Comparison of ENCODE assay signal across 34 cellular contexts in genomic region chr16:89990799-89991198, GRCh38. TPM values are rescaled to one million over a fixed set of nuclear protein-coding genes. Genes with fewer than 3 reads are reported as not detected.
"Had no signal": no experiment of that assay in that cellular context is flagged by ENCODE, and none has a peak within 500 bp of the region (broad histone marks: within the 10 kb centered on the region; RNA-seq: fewer than 3 reads in every experiment).

No MANE protein-coding gene starts in this region.

- H3K9me3 ChIP-seq: ascending aorta had no signal

- H3K27me3 ChIP-seq: ascending aorta, cardiac muscle cell had no signal

- DNase-seq: activated B cell treated with CpG ODN at 0.5 μM for 24 hours; activated CD4-positive, alpha-beta memory T cell treated with anti-CD3 and anti-CD28 coated beads for 36 hours; activated CD4-positive, alpha-beta T cell treated with anti-CD3 and anti-CD28 coated beads for 4 hours; activated CD4-positive, alpha-beta T cell treated with anti-CD3 and anti-CD28 coated beads, Interleukin-2, amount 10 ng/mL, durations not matched to agents 24 days and 14 days; activated CD4-positive, alpha-beta T cell treated with anti-CD3 and anti-CD28 coated beads, Interleukin-2, amount 50 U/mL, for 1 hour; activated CD4-positive, alpha-beta T cell treated with anti-CD3 and anti-CD28 coated beads, Interleukin-2, amount 50 U/mL, for 4 hours; activated CD4-positive, CD25-positive, alpha-beta regulatory T cell treated with anti-CD3 and anti-CD28 coated beads, Interleukin-2, amount 50 U/mL, for 72 hours; activated CD8-positive, alpha-beta memory T cell treated with anti-CD3 and anti-CD28 coated beads, Interleukin-2, amount 50 U/mL, for 4 hours; activated CD8-positive, alpha-beta T cell treated with anti-CD3 and anti-CD28 coated beads for 36 hours; activated effector memory CD4-positive, alpha-beta T cell treated with Interleukin-2 at 50 U/mL for 16 hours; activated gamma-delta T cell; activated naive CD4-positive, alpha-beta T cell treated with anti-CD3 and anti-CD28 coated beads, Interleukin-2, amount 10 ng/mL, durations not matched to agents 7 days and 5 days; activated naive CD4-positive, alpha-beta T cell treated with Interleukin-2 at 50 U/mL for 16 hours; activated T-cell treated with anti-CD3 and anti-CD28 coated beads for 4 hours; activated T-cell treated with anti-CD3 and anti-CD28 coated beads, Interleukin-2, amount 50 U/mL, for 1 hour; activated T-cell treated with anti-CD3 and anti-CD28 coated beads, Interleukin-2, amount 50 U/mL, for 4 hours; activated T-cell treated with anti-CD3 and anti-CD28 coated beads, Interleukin-2, amount 50 U/mL, for 72 hours; amygdala; anterior cingulate cortex; caudate nucleus; cerebellar nuclear complex; T-helper 1 cell; T-helper 2 cell; T-helper 9 cell had no signal

- H3K4me1 Mint-ChIP-seq: activated naive CD4-positive, alpha-beta T cell treated with anti-CD3 and anti-CD28 coated beads, Interleukin-2, amount 10 ng/mL, durations not matched to agents 7 days and 5 days; brain had no signal

- H3K27me3 Mint-ChIP-seq: activated B cell treated with CpG ODN at 0.5 μM for 24 hours; activated naive CD4-positive, alpha-beta T cell treated with anti-CD3 and anti-CD28 coated beads, Interleukin-2, amount 10 ng/mL, durations not matched to agents 7 days and 5 days; activated naive CD4-positive, alpha-beta T cell treated with anti-CD3 and anti-CD28 coated beads, Interleukin-2, amount 50 U/mL, for 24 hours; activated naive CD8-positive, alpha-beta T cell; brain; central memory CD8-positive, alpha-beta T cell had no signal

- ATAC-seq: activated CD8-positive, alpha-beta T cell treated with anti-CD3 and anti-CD28 coated beads for 36 hours; activated T-cell treated with anti-CD3 and anti-CD28 coated beads, Interleukin-2, amount 50 U/mL, for 4 hours; activated T-cell treated with anti-CD3 and anti-CD28 coated beads, Interleukin-2, amount 50 U/mL, for 72 hours had no signal

- H3K27ac ChIP-seq: ascending aorta, cardiac muscle cell, VCaP had no signal

- H3K27ac Mint-ChIP-seq: activated B cell treated with CpG ODN at 0.5 μM for 24 hours; activated CD4-positive, alpha-beta memory T cell treated with anti-CD3 and anti-CD28 coated beads for 36 hours; activated CD4-positive, alpha-beta T cell treated with anti-CD3 and anti-CD28 coated beads, Interleukin-2, amount 10 ng/mL, durations not matched to agents 24 days and 14 days; activated CD8-positive, alpha-beta T cell treated with anti-CD3 and anti-CD28 coated beads for 36 hours; activated naive CD4-positive, alpha-beta T cell treated with anti-CD3 and anti-CD28 coated beads, Interleukin-2, amount 10 ng/mL, durations not matched to agents 7 days and 5 days; activated naive CD4-positive, alpha-beta T cell treated with anti-CD3 and anti-CD28 coated beads, Interleukin-2, amount 50 U/mL, for 24 hours; activated naive CD8-positive, alpha-beta T cell; activated T-helper 2 cell treated with anti-CD3 and anti-CD28 coated beads, Interferon-gamma antibody, Interleukin-2, Interleukin-4, amounts not matched to agents 10 μg/mL and 5 μg/mL and 100 μg/mL, durations not matched to agents 14 hours and 24 hours and 36 hours; brain; T-helper 1 cell treated with Interleukin-12 subunit alpha and Interleukin-12 subunit beta and Interleukin-4 antibody, amounts not matched to agents 30 μg/mL and 1 μg/mL, for 36 hours; T-helper 2 cell treated with Interferon-gamma antibody and Interleukin-4, amounts not matched to agents 5 μg/mL and 100 μg/mL, for 36 hours had no signal

- H3K4me3 Mint-ChIP-seq: activated B cell treated with CpG ODN at 0.5 μM for 24 hours; activated CD4-positive, alpha-beta memory T cell treated with anti-CD3 and anti-CD28 coated beads for 36 hours; activated CD4-positive, alpha-beta T cell treated with anti-CD3 and anti-CD28 coated beads, Interleukin-2, amount 10 ng/mL, durations not matched to agents 24 days and 14 days; activated CD8-positive, alpha-beta T cell treated with anti-CD3 and anti-CD28 coated beads for 36 hours; activated naive CD4-positive, alpha-beta T cell treated with anti-CD3 and anti-CD28 coated beads, Interleukin-2, amount 10 ng/mL, durations not matched to agents 7 days and 5 days; activated naive CD4-positive, alpha-beta T cell treated with anti-CD3 and anti-CD28 coated beads, Interleukin-2, amount 50 U/mL, for 24 hours; activated naive CD8-positive, alpha-beta T cell; activated T-cell treated with anti-CD3 and anti-CD28 coated beads, Interleukin-2, amount 50 U/mL, for 4 hours; activated T-cell treated with anti-CD3 and anti-CD28 coated beads, Interleukin-2, amount 50 U/mL, for 72 hours; brain; central memory CD8-positive, alpha-beta T cell; T-helper 1 cell treated with Interleukin-12 subunit alpha and Interleukin-12 subunit beta and Interleukin-4 antibody, amounts not matched to agents 30 μg/mL and 1 μg/mL, for 36 hours; T-helper 2 cell treated with Interferon-gamma antibody and Interleukin-4, amounts not matched to agents 5 μg/mL and 100 μg/mL, for 36 hours had no signal

- H3K9me3 Mint-ChIP-seq: activated B cell treated with CpG ODN at 0.5 μM for 24 hours; activated naive CD4-positive, alpha-beta T cell treated with anti-CD3 and anti-CD28 coated beads, Interleukin-2, amount 50 U/mL, for 24 hours; activated T-cell treated with anti-CD3 and anti-CD28 coated beads, Interleukin-2, amount 50 U/mL, for 4 hours; central memory CD8-positive, alpha-beta T cell had no signal

- H3K4me3 ChIP-seq: ascending aorta, cardiac muscle cell had no signal

- H3K4me1 ChIP-seq: ascending aorta had no signal

RNA-seq across cellular contexts. Expression of gene DBNDD1, which starts 28.5 kb away (rescaled TPM):
- total RNA-seq: activated CD4-positive, alpha-beta T cell treated with anti-CD3 and anti-CD28 coated beads, Interleukin-2, amount 10 ng/mL, durations not matched to agents 24 days and 14 days had no signal
